ENCODE assay signal across 1 cellular context in the genomic region with DNA sequence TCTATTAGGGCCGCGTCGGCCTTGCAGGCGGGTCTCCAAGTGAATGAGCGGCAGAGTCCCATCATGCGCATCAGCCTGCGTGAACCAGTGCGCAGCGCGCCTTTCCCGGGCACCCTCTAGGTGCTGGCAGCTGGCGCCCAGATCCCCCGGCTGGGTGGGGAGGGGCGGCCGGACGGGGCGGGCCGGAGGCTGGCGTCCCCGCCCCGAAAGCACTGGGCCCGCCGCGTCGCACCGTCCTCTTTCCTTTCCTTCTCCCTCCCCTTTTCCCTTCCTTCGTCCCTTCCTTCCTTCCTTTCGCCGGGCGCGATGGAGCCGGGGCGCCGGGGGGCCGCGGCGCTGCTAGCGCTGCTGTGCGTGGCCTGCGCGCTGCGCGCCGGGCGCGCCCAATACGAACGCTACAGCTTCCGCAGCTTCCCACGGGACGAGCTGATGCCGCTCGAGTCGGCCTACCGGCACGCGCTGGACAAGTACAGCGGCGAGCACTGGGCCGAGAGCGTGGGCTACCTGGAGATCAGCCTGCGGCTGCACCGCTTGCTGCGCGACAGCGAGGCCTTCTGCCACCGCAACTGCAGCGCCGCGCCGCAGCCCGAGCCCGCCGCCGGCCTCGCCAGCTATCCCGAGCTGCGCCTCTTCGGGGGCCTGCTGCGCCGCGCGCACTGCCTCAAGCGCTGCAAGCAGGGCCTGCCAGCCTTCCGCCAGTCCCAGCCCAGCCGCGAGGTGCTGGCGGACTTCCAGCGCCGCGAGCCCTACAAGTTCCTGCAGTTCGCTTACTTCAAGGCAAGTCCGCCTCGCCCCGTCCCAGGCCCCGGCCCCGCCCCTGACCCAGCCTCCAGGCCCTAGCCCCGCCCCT.
TF ChIP-seq lines count a peak whose summit lies in the region.

A gene (plus strand): TSS at position 243 of the 850 bp plus-strand sequence. CDS start 64 bp downstream, at position 307.

TF ChIP-seq in K562, 482 proteins besides CTCF, POLR2A, EP300 and RAD21 (continued from another document and continues in another):
- TF ChIP-seq, protein P1, sequence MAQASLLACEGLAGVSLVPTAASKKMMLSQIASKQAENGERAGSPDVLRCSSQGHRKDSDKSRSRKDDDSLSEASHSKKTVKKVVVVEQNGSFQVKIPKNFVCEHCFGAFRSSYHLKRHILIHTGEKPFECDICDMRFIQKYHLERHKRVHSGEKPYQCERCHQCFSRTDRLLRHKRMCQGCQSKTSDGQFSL (CRISPR knock-in tag; IDR thresholded peaks at IDR 0.05), result peak; percentile 60; the same call in 1 of the 2 replicates
- TF ChIP-seq, protein P1 (tag; IDR thresholded peaks at IDR 0.05), result no peak; a peak in 1 of 4 replicates
- TF ChIP-seq, protein P2, sequence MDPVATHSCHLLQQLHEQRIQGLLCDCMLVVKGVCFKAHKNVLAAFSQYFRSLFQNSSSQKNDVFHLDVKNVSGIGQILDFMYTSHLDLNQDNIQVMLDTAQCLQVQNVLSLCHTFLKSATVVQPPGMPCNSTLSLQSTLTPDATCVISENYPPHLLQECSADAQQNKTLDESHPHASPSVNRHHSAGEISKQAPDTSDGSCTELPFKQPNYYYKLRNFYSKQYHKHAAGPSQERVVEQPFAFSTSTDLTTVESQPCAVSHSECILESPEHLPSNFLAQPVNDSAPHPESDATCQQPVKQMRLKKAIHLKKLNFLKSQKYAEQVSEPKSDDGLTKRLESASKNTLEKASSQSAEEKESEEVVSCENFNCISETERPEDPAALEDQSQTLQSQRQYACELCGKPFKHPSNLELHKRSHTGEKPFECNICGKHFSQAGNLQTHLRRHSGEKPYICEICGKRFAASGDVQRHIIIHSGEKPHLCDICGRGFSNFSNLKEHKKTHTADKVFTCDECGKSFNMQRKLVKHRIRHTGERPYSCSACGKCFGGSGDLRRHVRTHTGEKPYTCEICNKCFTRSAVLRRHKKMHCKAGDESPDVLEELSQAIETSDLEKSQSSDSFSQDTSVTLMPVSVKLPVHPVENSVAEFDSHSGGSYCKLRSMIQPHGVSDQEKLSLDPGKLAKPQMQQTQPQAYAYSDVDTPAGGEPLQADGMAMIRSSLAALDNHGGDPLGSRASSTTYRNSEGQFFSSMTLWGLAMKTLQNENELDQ (CRISPR knock-in tag; IDR thresholded peaks at IDR 0.05; ENCODE audit: borderline replicate concordance), result 0 out of 2 replicates have a peak, but pooled peaks have one; percentile 37
- TF ChIP-seq KLF16 (IDR thresholded peaks at IDR 0.05) (no peak), ZNF561 (CRISPR knock-in tag; conservative IDR thresholded peaks at IDR 0.05) (no peak), SRSF3 (IDR thresholded peaks at IDR 0.05; ENCODE audit: insufficient read depth, low read length) (0 out of 2 replicates have a peak, but pooled peaks have one; percentile 50), PHF8 (IDR thresholded peaks at IDR 0.05; ENCODE audit: borderline replicate concordance, low read length) (peak; percentile 98; the same call in 1 of the 2 replicates), CAMTA2 (CRISPR knock-in tag; conservative IDR thresholded peaks at IDR 0.05) (0 out of 2 replicates have a peak, but pooled peaks have one; percentile 9), ZNF586 (CRISPR knock-in tag; conservative IDR thresholded peaks at IDR 0.05) (no peak), SP2 (IDR thresholded peaks at IDR 0.05; ENCODE audit: extremely low read depth, low read depth, low read length, poor library complexity, severe bottlenecking) (no peak), CREM (IDR thresholded peaks at IDR 0.05; ENCODE audit: low read depth) (no peak; the same call in 1 of the 2 replicates), ARID1B (IDR thresholded peaks at IDR 0.05) (no peak), ZNF165 (CRISPR knock-in tag; IDR thresholded peaks at IDR 0.05; ENCODE audit: borderline replicate concordance) (peak; percentile 43; the same call in 1 of the 2 replicates), PTTG1 (tag; IDR thresholded peaks at IDR 0.05; ENCODE audit: low read depth) (no peak), SREBF2 (CRISPR knock-in tag; IDR thresholded peaks at IDR 0.05) (no peak), HLTF (IDR thresholded peaks at IDR 0.05) (no peak), GABPB2 (CRISPR knock-in tag; conservative IDR thresholded peaks at IDR 0.05) (no peak), NR2C1 (IDR thresholded peaks at IDR 0.05) (no peak), NR2C1 (tag; IDR thresholded peaks at IDR 0.05) (no peak), RFX1 (IDR thresholded peaks at IDR 0.05) (no peak), NCOR1 (IDR thresholded peaks at IDR 0.05) (no peak), ZNF175 (CRISPR knock-in tag; IDR thresholded peaks at IDR 0.05; ENCODE audit: low read depth) (no peak), DDX20 (tag; IDR thresholded peaks at IDR 0.05; ENCODE audit: low read depth) (no peak), CHD1 (IDR thresholded peaks at IDR 0.05; ENCODE audit: low read length) (peak; percentile 92), CBX5 (IDR thresholded peaks at IDR 0.05; ENCODE audit: borderline replicate concordance, low read depth) (peak; percentile 9; the same call in 1 of the 2 replicates), FIP1L1 (IDR thresholded peaks at IDR 0.05; ENCODE audit: low read depth, low read length, poor library complexity, severe bottlenecking) (peak; percentile 86)
- TF ChIP-seq, protein P3, sequence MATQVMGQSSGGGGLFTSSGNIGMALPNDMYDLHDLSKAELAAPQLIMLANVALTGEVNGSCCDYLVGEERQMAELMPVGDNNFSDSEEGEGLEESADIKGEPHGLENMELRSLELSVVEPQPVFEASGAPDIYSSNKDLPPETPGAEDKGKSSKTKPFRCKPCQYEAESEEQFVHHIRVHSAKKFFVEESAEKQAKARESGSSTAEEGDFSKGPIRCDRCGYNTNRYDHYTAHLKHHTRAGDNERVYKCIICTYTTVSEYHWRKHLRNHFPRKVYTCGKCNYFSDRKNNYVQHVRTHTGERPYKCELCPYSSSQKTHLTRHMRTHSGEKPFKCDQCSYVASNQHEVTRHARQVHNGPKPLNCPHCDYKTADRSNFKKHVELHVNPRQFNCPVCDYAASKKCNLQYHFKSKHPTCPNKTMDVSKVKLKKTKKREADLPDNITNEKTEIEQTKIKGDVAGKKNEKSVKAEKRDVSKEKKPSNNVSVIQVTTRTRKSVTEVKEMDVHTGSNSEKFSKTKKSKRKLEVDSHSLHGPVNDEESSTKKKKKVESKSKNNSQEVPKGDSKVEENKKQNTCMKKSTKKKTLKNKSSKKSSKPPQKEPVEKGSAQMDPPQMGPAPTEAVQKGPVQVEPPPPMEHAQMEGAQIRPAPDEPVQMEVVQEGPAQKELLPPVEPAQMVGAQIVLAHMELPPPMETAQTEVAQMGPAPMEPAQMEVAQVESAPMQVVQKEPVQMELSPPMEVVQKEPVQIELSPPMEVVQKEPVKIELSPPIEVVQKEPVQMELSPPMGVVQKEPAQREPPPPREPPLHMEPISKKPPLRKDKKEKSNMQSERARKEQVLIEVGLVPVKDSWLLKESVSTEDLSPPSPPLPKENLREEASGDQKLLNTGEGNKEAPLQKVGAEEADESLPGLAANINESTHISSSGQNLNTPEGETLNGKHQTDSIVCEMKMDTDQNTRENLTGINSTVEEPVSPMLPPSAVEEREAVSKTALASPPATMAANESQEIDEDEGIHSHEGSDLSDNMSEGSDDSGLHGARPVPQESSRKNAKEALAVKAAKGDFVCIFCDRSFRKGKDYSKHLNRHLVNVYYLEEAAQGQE (CRISPR knock-in tag; IDR thresholded peaks at IDR 0.05; ENCODE audit: low read depth), result peak; percentile 85
- TF ChIP-seq, protein P4, sequence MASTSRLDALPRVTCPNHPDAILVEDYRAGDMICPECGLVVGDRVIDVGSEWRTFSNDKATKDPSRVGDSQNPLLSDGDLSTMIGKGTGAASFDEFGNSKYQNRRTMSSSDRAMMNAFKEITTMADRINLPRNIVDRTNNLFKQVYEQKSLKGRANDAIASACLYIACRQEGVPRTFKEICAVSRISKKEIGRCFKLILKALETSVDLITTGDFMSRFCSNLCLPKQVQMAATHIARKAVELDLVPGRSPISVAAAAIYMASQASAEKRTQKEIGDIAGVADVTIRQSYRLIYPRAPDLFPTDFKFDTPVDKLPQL (IDR thresholded peaks at IDR 0.05; ENCODE audit: extremely low read depth, insufficient read length), result no peak
- TF ChIP-seq, protein P5, sequence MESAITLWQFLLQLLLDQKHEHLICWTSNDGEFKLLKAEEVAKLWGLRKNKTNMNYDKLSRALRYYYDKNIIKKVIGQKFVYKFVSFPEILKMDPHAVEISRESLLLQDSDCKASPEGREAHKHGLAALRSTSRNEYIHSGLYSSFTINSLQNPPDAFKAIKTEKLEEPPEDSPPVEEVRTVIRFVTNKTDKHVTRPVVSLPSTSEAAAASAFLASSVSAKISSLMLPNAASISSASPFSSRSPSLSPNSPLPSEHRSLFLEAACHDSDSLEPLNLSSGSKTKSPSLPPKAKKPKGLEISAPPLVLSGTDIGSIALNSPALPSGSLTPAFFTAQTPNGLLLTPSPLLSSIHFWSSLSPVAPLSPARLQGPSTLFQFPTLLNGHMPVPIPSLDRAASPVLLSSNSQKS (CRISPR knock-in tag; IDR thresholded peaks at IDR 0.05), result no peak
- TF ChIP-seq, protein P6, sequence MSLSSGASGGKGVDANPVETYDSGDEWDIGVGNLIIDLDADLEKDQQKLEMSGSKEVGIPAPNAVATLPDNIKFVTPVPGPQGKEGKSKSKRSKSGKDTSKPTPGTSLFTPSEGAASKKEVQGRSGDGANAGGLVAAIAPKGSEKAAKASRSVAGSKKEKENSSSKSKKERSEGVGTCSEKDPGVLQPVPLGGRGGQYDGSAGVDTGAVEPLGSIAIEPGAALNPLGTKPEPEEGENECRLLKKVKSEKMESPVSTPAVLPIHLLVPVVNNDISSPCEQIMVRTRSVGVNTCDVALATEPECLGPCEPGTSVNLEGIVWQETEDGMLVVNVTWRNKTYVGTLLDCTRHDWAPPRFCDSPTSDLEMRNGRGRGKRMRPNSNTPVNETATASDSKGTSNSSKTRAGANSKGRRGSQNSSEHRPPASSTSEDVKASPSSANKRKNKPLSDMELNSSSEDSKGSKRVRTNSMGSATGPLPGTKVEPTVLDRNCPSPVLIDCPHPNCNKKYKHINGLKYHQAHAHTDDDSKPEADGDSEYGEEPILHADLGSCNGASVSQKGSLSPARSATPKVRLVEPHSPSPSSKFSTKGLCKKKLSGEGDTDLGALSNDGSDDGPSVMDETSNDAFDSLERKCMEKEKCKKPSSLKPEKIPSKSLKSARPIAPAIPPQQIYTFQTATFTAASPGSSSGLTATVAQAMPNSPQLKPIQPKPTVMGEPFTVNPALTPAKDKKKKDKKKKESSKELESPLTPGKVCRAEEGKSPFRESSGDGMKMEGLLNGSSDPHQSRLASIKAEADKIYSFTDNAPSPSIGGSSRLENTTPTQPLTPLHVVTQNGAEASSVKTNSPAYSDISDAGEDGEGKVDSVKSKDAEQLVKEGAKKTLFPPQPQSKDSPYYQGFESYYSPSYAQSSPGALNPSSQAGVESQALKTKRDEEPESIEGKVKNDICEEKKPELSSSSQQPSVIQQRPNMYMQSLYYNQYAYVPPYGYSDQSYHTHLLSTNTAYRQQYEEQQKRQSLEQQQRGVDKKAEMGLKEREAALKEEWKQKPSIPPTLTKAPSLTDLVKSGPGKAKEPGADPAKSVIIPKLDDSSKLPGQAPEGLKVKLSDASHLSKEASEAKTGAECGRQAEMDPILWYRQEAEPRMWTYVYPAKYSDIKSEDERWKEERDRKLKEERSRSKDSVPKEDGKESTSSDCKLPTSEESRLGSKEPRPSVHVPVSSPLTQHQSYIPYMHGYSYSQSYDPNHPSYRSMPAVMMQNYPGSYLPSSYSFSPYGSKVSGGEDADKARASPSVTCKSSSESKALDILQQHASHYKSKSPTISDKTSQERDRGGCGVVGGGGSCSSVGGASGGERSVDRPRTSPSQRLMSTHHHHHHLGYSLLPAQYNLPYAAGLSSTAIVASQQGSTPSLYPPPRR (CRISPR knock-in tag; IDR thresholded peaks at IDR 0.05; ENCODE audit: borderline replicate concordance), result no peak; the same call in 1 of the 2 replicates
- TF ChIP-seq, protein P7, sequence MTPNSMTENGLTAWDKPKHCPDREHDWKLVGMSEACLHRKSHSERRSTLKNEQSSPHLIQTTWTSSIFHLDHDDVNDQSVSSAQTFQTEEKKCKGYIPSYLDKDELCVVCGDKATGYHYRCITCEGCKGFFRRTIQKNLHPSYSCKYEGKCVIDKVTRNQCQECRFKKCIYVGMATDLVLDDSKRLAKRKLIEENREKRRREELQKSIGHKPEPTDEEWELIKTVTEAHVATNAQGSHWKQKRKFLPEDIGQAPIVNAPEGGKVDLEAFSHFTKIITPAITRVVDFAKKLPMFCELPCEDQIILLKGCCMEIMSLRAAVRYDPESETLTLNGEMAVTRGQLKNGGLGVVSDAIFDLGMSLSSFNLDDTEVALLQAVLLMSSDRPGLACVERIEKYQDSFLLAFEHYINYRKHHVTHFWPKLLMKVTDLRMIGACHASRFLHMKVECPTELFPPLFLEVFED (CRISPR knock-in tag; conservative IDR thresholded peaks at IDR 0.05), result no peak
- TF ChIP-seq, protein P8, sequence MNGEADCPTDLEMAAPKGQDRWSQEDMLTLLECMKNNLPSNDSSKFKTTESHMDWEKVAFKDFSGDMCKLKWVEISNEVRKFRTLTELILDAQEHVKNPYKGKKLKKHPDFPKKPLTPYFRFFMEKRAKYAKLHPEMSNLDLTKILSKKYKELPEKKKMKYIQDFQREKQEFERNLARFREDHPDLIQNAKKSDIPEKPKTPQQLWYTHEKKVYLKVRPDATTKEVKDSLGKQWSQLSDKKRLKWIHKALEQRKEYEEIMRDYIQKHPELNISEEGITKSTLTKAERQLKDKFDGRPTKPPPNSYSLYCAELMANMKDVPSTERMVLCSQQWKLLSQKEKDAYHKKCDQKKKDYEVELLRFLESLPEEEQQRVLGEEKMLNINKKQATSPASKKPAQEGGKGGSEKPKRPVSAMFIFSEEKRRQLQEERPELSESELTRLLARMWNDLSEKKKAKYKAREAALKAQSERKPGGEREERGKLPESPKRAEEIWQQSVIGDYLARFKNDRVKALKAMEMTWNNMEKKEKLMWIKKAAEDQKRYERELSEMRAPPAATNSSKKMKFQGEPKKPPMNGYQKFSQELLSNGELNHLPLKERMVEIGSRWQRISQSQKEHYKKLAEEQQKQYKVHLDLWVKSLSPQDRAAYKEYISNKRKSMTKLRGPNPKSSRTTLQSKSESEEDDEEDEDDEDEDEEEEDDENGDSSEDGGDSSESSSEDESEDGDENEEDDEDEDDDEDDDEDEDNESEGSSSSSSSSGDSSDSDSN (IDR thresholded peaks at IDR 0.05; ENCODE audit: borderline replicate concordance in 1 of 2, low read depth in 2 of 2, low read length in 2 of 2), result peak; percentile 71 to 92; a peak in 1 of 4 replicates
